ENCODE assay signal across 20 cellular contexts in the genomic region with DNA sequence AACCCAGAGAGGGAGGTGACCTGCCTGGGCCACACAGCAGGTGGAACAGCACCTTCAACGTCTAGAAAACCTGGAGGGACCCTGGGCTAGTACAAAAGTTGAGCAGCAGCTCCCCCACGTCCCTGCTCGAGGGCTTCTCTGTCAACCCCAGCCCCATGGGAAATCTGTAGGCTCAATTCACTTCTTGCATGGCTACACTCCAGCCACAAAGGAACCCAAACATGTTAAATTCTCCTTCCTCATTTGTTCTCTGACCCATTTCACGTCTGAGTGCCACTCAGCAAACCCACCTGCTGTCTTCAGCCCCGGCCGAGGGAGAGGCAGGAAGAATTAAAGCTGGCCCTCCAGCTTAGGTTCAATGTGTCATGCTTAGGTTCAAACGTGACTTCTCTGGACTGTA.
"Had no signal": no experiment of that assay in that cellular context is flagged by ENCODE, and none has a peak within 500 bp of the region (broad histone marks: within the 10 kb centered on the region; RNA-seq: fewer than 3 reads in every experiment).

No MANE protein-coding gene starts in this region.

- H3K36me3 ChIP-seq: colonic mucosa, heart left ventricle, neutrophil, spleen, stomach, thoracic aorta, transverse colon had no signal

- H3K4me3 ChIP-seq: colonic mucosa, heart left ventricle, psoas muscle, spleen, stomach, thoracic aorta, transverse colon had no signal

- DNase-seq: colonic mucosa; effector CD4-positive, alpha-beta T cell; heart left ventricle; hippocampal formation; naive B cell; psoas muscle; spleen; stimulated activated CD4-positive, alpha-beta T cell treated with anti-CD3 and anti-CD28 coated beads, Interleukin-15, amount 100 ng/mL, for 24 hours; stimulated activated CD4-positive, alpha-beta T cell treated with anti-CD3 and anti-CD28 coated beads, Interleukin-1b, Interleukin-23, amount 100 ng/mL, for 48 hours; stimulated activated CD4-positive, alpha-beta T cell treated with anti-CD3 and anti-CD28 coated beads, Interleukin-4, amount 100 ng/mL, for 24 hours; stimulated activated naive CD4-positive, alpha-beta T cell; stomach; substantia nigra; transverse colon had no signal

- H3K4me1 ChIP-seq: colonic mucosa, foreskin keratinocyte, heart left ventricle, psoas muscle, spleen, stomach, transverse colon had no signal

- H3K27ac Mint-ChIP-seq: endodermal cell, naive B cell, nephron had no signal

- H3K9me3 ChIP-seq: colonic mucosa, neutrophil, psoas muscle, stomach, thoracic aorta, transverse colon had no signal

- H3K4me3 Mint-ChIP-seq: endodermal cell, nephron had no signal

- H3K9me3 Mint-ChIP-seq: endodermal cell had no signal

- ATAC-seq: foreskin keratinocyte, heart left ventricle, psoas muscle, sciatic nerve had no signal

- H3K27ac ChIP-seq: colonic mucosa, foreskin keratinocyte, heart left ventricle, neutrophil, psoas muscle, spleen, stomach, thoracic aorta, transverse colon had no signal
